ENCODE assay signal across 7 cellular contexts in genomic region chr10:46911151-46911876, GRCh38. TPM values are rescaled to one million over a fixed set of nuclear protein-coding genes. Genes with fewer than 3 reads are reported as not detected.
DNase-seq lines count a peak whose midpoint lies in the region; ATAC-seq, FAIRE-seq and TF ChIP-seq lines count a peak whose summit lies in the region.
"Not testable (repeated sequence)": the region's sequence is repeated elsewhere in the genome, so short reads cannot be mapped to it uniquely, and the experiment has no call there.

Gene PTPN20 (plus strand): TSS chr10:46911428. CDS start chr10:46932500, 21,072 bp downstream.

- not testable (repeated sequence) for H3K79me2 ChIP-seq in K562 (ENCODE audit: control insufficient read depth, insufficient read depth, low read length)

- H3K4me2 ChIP-seq in K562 (ENCODE audit: insufficient read depth, low read length), result not testable (repeated sequence)

- TF ChIP-seq RAD21 in K562 (CRISPR knock-in tag; conservative IDR thresholded peaks at IDR 0.05 in 1 of 2, IDR thresholded peaks at IDR 0.05 in 1 of 2), result not testable (repeated sequence)

- not testable (repeated sequence) for H3K27me3 Mint-ChIP-seq in activated CD4-positive, alpha-beta T cell treated with anti-CD3 and anti-CD28 coated beads for 36 hours

- H3K4me3 ChIP-seq in K562; fibroblast of pulmonary artery (replicated peaks; ENCODE audit: low read depth, low read length): not testable (repeated sequence)
- peak within 1 kb of the TSS in 1 of 3 donors; percentile 10 for H3K4me3 ChIP-seq in right lobe of liver

- H3K9ac ChIP-seq in K562 (ENCODE audit: insufficient read depth in 1 of 2, low read depth in 2 of 2, low read length in 2 of 2), result not testable (repeated sequence)

- not testable (repeated sequence) for H3K36me3 ChIP-seq in K562 (ENCODE audit: control insufficient read depth, insufficient read depth, low read length); right lobe of liver

- DNase-seq in GM13976 (ENCODE audit: low spot score) (peak; percentile 2), fibroblast of pulmonary artery (ENCODE audit: low read depth) (peak; percentile 11), right lobe of liver (peak; percentile 39 to 65 (median 40)), sciatic nerve (ENCODE audit: low spot score) (peak; percentile 69)
- peak; percentile 46 for DNase-seq in activated CD4-positive, alpha-beta T cell treated with anti-CD3 and anti-CD28 coated beads for 36 hours
- not testable (repeated sequence) for DNase-seq in K562 (ENCODE audit: extremely low read depth in 1 of 4, low spot score in 3 of 4)

- H2AFZ ChIP-seq in K562 (ENCODE audit: low read depth, low read length), result not testable (repeated sequence)

- H3K9me3 Mint-ChIP-seq in activated CD4-positive, alpha-beta T cell treated with anti-CD3 and anti-CD28 coated beads for 36 hours (ENCODE audit: low read depth), result not testable (repeated sequence)

- POLR2A ChIA-PET in activated CD4-positive, alpha-beta T cell treated with anti-CD3 and anti-CD28 coated beads for 36 hours (lab: Charles Lee); K562 (lab: Yijun Ruan, JAX): not testable (repeated sequence)

- TF ChIP-seq CTCF in GM13976 (IDR thresholded peaks at IDR 0.05; ENCODE audit: borderline replicate concordance, control extremely low read depth, extremely low read depth, insufficient read depth, missing control alignments); K562 (IDR thresholded peaks at IDR 0.05 in 2 of 3, conservative IDR thresholded peaks at IDR 0.05 in 1 of 3; ENCODE audit: insufficient read depth in 2 of 3, low read depth in 1 of 3, low read length in 3 of 3); fibroblast of pulmonary artery (IDR thresholded peaks at IDR 0.05; ENCODE audit: low read length, missing control alignments); right lobe of liver (IDR thresholded peaks at IDR 0.05): not testable (repeated sequence)

- H3K36me3 Mint-ChIP-seq in activated CD4-positive, alpha-beta T cell treated with anti-CD3 and anti-CD28 coated beads for 36 hours (ENCODE audit: low read depth), result not testable (repeated sequence)

- H3K4me3 Mint-ChIP-seq in activated CD4-positive, alpha-beta T cell treated with anti-CD3 and anti-CD28 coated beads for 36 hours, result peak within 1 kb of the TSS; percentile 64

- H3K27ac ChIP-seq in K562 (ENCODE audit: extremely low read depth, low read depth, low read length); right lobe of liver: not testable (repeated sequence)

- H3K27me3 ChIP-seq in K562 (ENCODE audit: control insufficient read depth in 2 of 2, insufficient read depth in 2 of 2, low read length in 2 of 2); right lobe of liver: not testable (repeated sequence)

- not testable (repeated sequence) for BruUV-seq in K562 (replicated peaks; lab: Mats Ljungman, UMichigan)

- not testable (repeated sequence) for H3K9me1 ChIP-seq in K562 (ENCODE audit: control insufficient read depth, insufficient read depth, low read length)

- H3K4me1 ChIP-seq in K562 (replicated peaks in 1 of 2; ENCODE audit: control insufficient read depth in 2 of 2, insufficient read depth in 2 of 2, low read length in 2 of 2); right lobe of liver: not testable (repeated sequence)

- not testable (repeated sequence) for H3K4me1 Mint-ChIP-seq in activated CD4-positive, alpha-beta T cell treated with anti-CD3 and anti-CD28 coated beads for 36 hours

- TF ChIP-seq EP300 in K562 (IDR thresholded peaks at IDR 0.05; ENCODE audit: low read length), result not testable (repeated sequence)

- not testable (repeated sequence) for H4K20me1 ChIP-seq in K562 (replicated peaks; ENCODE audit: control insufficient read depth, insufficient read depth, low read length)

- 19% methylated on average over 20 of the region's 50 CpGs for WGBS in K562 (ENCODE audit: insufficient coverage, low coverage, missing lambda C conversion rate)
- 28% methylated on average over 5 of the region's 50 CpGs for WGBS in right lobe of liver (ENCODE audit: insufficient coverage, low coverage, low lambda C conversion rate, missing lambda C conversion rate)

- in situ Hi-C loops in GM13976 (cut with MboI; ENCODE audit: low sequenced_read_pairs, unreplicated experiment); K562 (cut with MboI): not testable (repeated sequence)

- H3K9me3 ChIP-seq in K562 (replicated peaks; ENCODE audit: control insufficient read depth, insufficient read depth, low read depth, low read length); right lobe of liver: not testable (repeated sequence)

- intact Hi-C loops in activated CD4-positive, alpha-beta T cell treated with anti-CD3 and anti-CD28 coated beads for 36 hours (cut with DNase I, micrococcal nuclease); K562 (cut with micrococcal nuclease); right lobe of liver (cut with DNase I); sciatic nerve (cut with DNase I): not testable (repeated sequence)

- not testable (repeated sequence) for TF ChIP-seq POLR2A in K562 (conservative IDR thresholded peaks at IDR 0.05); right lobe of liver (IDR thresholded peaks at IDR 0.05)

- ATAC-seq in HG03354 (IDR thresholded peaks at IDR 0.05; ENCODE audit: poor library complexity, severe bottlenecking, unreplicated experiment), result peak; percentile 67
- ATAC-seq in activated CD4-positive, alpha-beta T cell treated with anti-CD3 and anti-CD28 coated beads for 36 hours, result peak; percentile 88
- ATAC-seq in K562, result peak; percentile 77
- peak; percentile 93 to 99 (median 95) for ATAC-seq in right lobe of liver
- peak; percentile 94 for ATAC-seq in sciatic nerve

- not testable (repeated sequence) for FAIRE-seq in K562 (lab: Jason Lieb, UNC)

- CTCF ChIA-PET in activated CD4-positive, alpha-beta T cell treated with anti-CD3 and anti-CD28 coated beads for 36 hours (lab: Charles Lee); K562 (lab: Yijun Ruan, JAX; ENCODE audit: low intra/inter-chr PET ratio): not testable (repeated sequence)

- H3K27ac Mint-ChIP-seq in activated CD4-positive, alpha-beta T cell treated with anti-CD3 and anti-CD28 coated beads for 36 hours, result not testable (repeated sequence)

TF ChIP-seq in K562, 482 proteins besides CTCF, POLR2A, EP300 and RAD21:
- TF ChIP-seq NRF1 (conservative IDR thresholded peaks at IDR 0.05 in 1 of 2, IDR thresholded peaks at IDR 0.05 in 1 of 2), result peak; percentile 74 to 78

RNA-seq across cellular contexts. Expression of gene PTPN20, which starts in this region (rescaled TPM):
- total RNA-seq in activated CD4-positive, alpha-beta T cell treated with anti-CD3 and anti-CD28 coated beads for 36 hours, result 1 to 10 TPM; 1.3 to 2.0 TPM
- not detected in 2 replicates for total RNA-seq in K562 (2011; cell fraction: chromatin; rRNA removed; ENCODE audit: low replicate concordance)
- total RNA-seq in K562 (2011; cell fraction: nucleolus; rRNA removed), result not detected in 2 replicates
- not detected in 2 replicates for total RNA-seq in K562 (2011; cell fraction: nucleoplasm; rRNA removed)
- total RNA-seq in K562 (2014; rRNA removed) (not detected in 2 replicates), K562 (2014; rRNA removed; fragmentation: Illumina TruSeq; extraction: Trizol) (0.35 TPM in 1 of 2 replicates, not detected in the other), K562 (2015; rRNA removed; fragmentation: Illumina TruSeq; extraction: Trizol) (0.11 and 0.18 TPM in 2 replicates), K562 (2021) (not detected in 2 replicates), right lobe of liver (1 to 10 TPM in 2 of 6 experiments, under 1 TPM in 2, not detected in 2; 0.44 to 1.3 (median 0.81) TPM), sciatic nerve (5.3 TPM)
- polyA plus RNA-seq in K562 (2011; rRNA removed) (0.03 TPM in 1 of 2 replicates, not detected in the other), K562 (2014; fragmentation: Illumina TruSeq; extraction: Trizol) (not detected in 2 replicates), K562 (2014; fragmentation: Nextera tagmentation; extraction: Ambion mirVana) (under 1 TPM; 0.03 to 0.10 TPM), K562 (2014; rRNA removed) (0.80 TPM in 1 of 2 replicates, not detected in the other)
- not detected in 2 replicates for polyA plus RNA-seq in K562 (2011; cell fraction: cytosol; rRNA removed)
- 0.08 and 0.24 TPM in 2 replicates for polyA plus RNA-seq in K562 (2011; cell fraction: nucleus; rRNA removed)
- 0.13 and 0.14 TPM in 2 replicates for polyA plus RNA-seq in K562 (2012)
- polyA minus RNA-seq in K562 (2011; rRNA and poly(A)+ RNA removed), result 0.18 TPM in 1 of 2 replicates, not detected in the other
- polyA minus RNA-seq in K562 (2011; cell fraction: cytosol; rRNA and poly(A)+ RNA removed), result not detected in 2 replicates
- polyA minus RNA-seq in K562 (2011; cell fraction: nucleus; rRNA and poly(A)+ RNA removed), result not detected in 2 replicates

Comparison
In these comparisons a context has a peak if more than half of its experiments do, and no peak if none do; other contexts are left out.
1. Peak in ATAC-seq in K562; RNA of the gene not detected or under 1 TPM.